Comparison of ENCODE assay signal across 10 cellular contexts in the genomic region with DNA sequence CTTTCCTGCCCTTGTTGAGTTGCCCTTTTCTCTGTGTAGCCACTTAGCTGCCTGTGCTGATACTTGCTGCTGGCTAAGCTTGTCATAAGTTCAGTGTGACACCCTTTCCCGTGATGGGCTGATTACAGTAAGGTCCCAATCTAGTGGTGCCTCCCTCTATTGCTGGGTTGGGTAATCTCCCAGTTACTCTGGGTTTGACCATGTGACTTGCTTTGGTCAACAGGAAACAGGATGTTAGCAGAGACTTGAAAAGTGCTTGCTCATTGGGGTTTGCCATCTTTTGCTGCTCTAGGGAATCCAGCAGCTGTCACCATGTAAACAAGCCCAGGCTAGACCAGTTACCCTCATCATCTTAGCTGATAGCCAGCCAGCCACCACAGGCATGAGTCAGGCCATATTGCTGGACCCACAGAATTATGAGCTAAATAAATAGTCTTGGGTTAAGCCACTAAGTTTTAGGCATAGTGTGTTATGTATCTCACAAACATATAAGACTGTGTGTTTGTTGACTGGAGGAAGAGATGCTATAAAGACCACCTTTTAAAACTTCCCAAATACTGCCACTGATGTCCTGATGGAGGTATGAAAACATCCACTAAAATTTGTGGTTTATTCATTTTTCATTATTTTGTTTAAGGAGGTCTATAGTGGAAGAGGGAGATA. TPM values are rescaled to one million over a fixed set of nuclear protein-coding genes. Genes with fewer than 3 reads are reported as not detected.
A peak's percentile ranks its signal among the peaks of the same experiment; 100 is the strongest.
DNase-seq lines count a peak whose midpoint lies in the region; ATAC-seq, FAIRE-seq and TF ChIP-seq lines count a peak whose summit lies in the region.
"Had no signal": no experiment of that assay in that cellular context is flagged by ENCODE, and none has a peak within 500 bp of the region (broad histone marks: within the 10 kb centered on the region; RNA-seq: fewer than 3 reads in every experiment).

No MANE protein-coding gene starts in this region.

- peaks cover 11% of the 10 kb centered on the region for H3K27me3 Mint-ChIP-seq in activated CD8-positive, alpha-beta T cell treated with anti-CD3 and anti-CD28 coated beads for 36 hours

- H3K9me3 ChIP-seq in HepG2 (ENCODE audit: low read length) (no peaks in the 10 kb centered on the region; the same call in 1 of the 2 replicates), tibial nerve (peaks cover 0 to 28% (median 0%) of the 10 kb centered on the region in 4 donors)

- TF ChIP-seq CTCF in activated CD8-positive, alpha-beta T cell treated with anti-CD3 and anti-CD28 coated beads for 36 hours (IDR thresholded peaks at IDR 0.05): no peak
- TF ChIP-seq CTCF in HepG2 (CRISPR knock-in tag; IDR thresholded peaks at IDR 0.05) (no peak), tibial nerve (IDR thresholded peaks at IDR 0.05) (no peak)

- peaks cover 11% of the 10 kb centered on the region for H3K9me3 Mint-ChIP-seq in activated CD8-positive, alpha-beta T cell treated with anti-CD3 and anti-CD28 coated beads for 36 hours

- intact Hi-C loops in activated CD8-positive, alpha-beta T cell treated with anti-CD3 and anti-CD28 coated beads for 36 hours (cut with micrococcal nuclease): no loop called here
- intact Hi-C loops in HepG2 (cut with micrococcal nuclease; ENCODE audit: unreplicated experiment): no loop called here

- no peak overlapping the region for H2AFZ ChIP-seq in HepG2 (ENCODE audit: low read length)

- H3K27me3 ChIP-seq in HepG2 (ENCODE audit: control insufficient read depth in 1 of 2, insufficient read depth in 2 of 2, low read length in 2 of 2): peaks cover 0 to 15% of the 10 kb centered on the region in 2 experiments; a peak in 3 of 5 replicates
- peaks cover 0 to 23% of the 10 kb centered on the region in 2 donors for H3K27me3 ChIP-seq in tibial nerve

- H3K4me3 Mint-ChIP-seq in activated CD8-positive, alpha-beta T cell treated with anti-CD3 and anti-CD28 coated beads for 36 hours: no peak overlapping the region

- H4K20me1 ChIP-seq in HepG2 (ENCODE audit: insufficient read depth, low read length): no peaks in the 10 kb centered on the region

- in situ Hi-C loops in HepG2 (cut with HindIII; ENCODE audit: extremely low pct_ligation_motif_present, low pct_unique_long_range_greater_than_20kb): no loop called here

- BruUV-seq in HepG2 (replicated peaks; lab: Mats Ljungman, UMichigan): no TSS peak

- H3K4me1 Mint-ChIP-seq in activated CD8-positive, alpha-beta T cell treated with anti-CD3 and anti-CD28 coated beads for 36 hours (ENCODE audit: low read depth): peaks cover 10% of the 10 kb centered on the region

- no peak for TF ChIP-seq POLR2A in HepG2 (IDR thresholded peaks at IDR 0.05; ENCODE audit: insufficient read depth in 1 of 2, low read depth in 2 of 2, low read length in 2 of 2)
- no peak for TF ChIP-seq POLR2A in tibial nerve (IDR thresholded peaks at IDR 0.05)

- FAIRE-seq in HepG2 (lab: Jason Lieb, UNC): no peak

- POLR2A ChIA-PET in activated CD8-positive, alpha-beta T cell treated with anti-CD3 and anti-CD28 coated beads for 36 hours (lab: Charles Lee): interaction anchor here (0.6 to 1.3 kb wide), 2 partner anchors 9 to 34 kb away, joined by 3 read pairs; no protein-coding TSS in a partner anchor
- POLR2A ChIA-PET in HepG2 (lab: Yijun Ruan, JAX): no interaction called here

- H3K79me2 ChIP-seq in HepG2 (ENCODE audit: insufficient read depth, low read length): no peaks in the 10 kb centered on the region

- peak in 1 of 2 experiments; percentile 27; a peak in 1 of 4 replicates for TF ChIP-seq EP300 in HepG2 (IDR thresholded peaks at IDR 0.05; ENCODE audit: low read depth in 2 of 2, low read length in 2 of 2)
- no peak; the same call in 1 of the 2 replicates for TF ChIP-seq EP300 in HepG2 (CRISPR knock-in tag; IDR thresholded peaks at IDR 0.05; ENCODE audit: borderline replicate concordance)
- TF ChIP-seq EP300 in tibial nerve (IDR thresholded peaks at IDR 0.05): no peak

- DNase-seq in AML-193 (lab: John Stamatoyannopoulos, UW): peak; percentile 97
- DNase-seq in M059J (ENCODE audit: low read depth): peak; percentile 93
- DNase-seq in activated CD8-positive, alpha-beta T cell treated with anti-CD3 and anti-CD28 coated beads for 36 hours: peak; percentile 51
- DNase-seq in HepG2 (ENCODE audit: low spot score): peak; percentile 56
- no peak for DNase-seq in NCI-H1092 treated with DMSO at 0.1 percent for 48 hours (lab: John Stamatoyannopoulos, UW)
- DNase-seq in tibial nerve (ENCODE audit: low spot score in 2 of 2): no peak

- H3K4me3 ChIP-seq in HepG2 (replicated peaks in 1 of 3; ENCODE audit: insufficient read depth in 1 of 3, low read depth in 2 of 3, low read length in 3 of 3): no peak overlapping the region
- no peak overlapping the region for H3K4me3 ChIP-seq in tibial nerve

- H3K27ac ChIP-seq in HepG2 (ENCODE audit: extremely low read length, insufficient read depth, low read length): no peak overlapping the region
- no peak overlapping the region for H3K27ac ChIP-seq in tibial nerve

- no peak overlapping the region for H3K9ac ChIP-seq in HepG2 (ENCODE audit: insufficient read depth, low read depth, low read length)

- CTCF ChIA-PET in activated CD8-positive, alpha-beta T cell treated with anti-CD3 and anti-CD28 coated beads for 36 hours (lab: Charles Lee): interaction anchor here (0.9 to 1.6 kb wide), 4 partner anchors 10 to 168 kb away, joined by 3 to 5 read pairs (median 4); no protein-coding TSS in a partner anchor
- CTCF ChIA-PET in HepG2 (lab: Yijun Ruan, JAX; ENCODE audit: low intra/inter-chr PET ratio, low total read pairs): no interaction called here

- peak overlapping the region; percentile 17 for H3K27ac Mint-ChIP-seq in activated CD8-positive, alpha-beta T cell treated with anti-CD3 and anti-CD28 coated beads for 36 hours

- H3K36me3 Mint-ChIP-seq in activated CD8-positive, alpha-beta T cell treated with anti-CD3 and anti-CD28 coated beads for 36 hours (ENCODE audit: low read depth): peaks cover 3% of the 10 kb centered on the region

- H3K36me3 ChIP-seq in HepG2 (replicated peaks in 1 of 2; ENCODE audit: control insufficient read depth in 1 of 2, insufficient read depth in 2 of 2, low read length in 2 of 2): no peaks in the 10 kb centered on the region
- H3K36me3 ChIP-seq in tibial nerve: no peaks in the 10 kb centered on the region

- ATAC-seq in GM18907 (IDR thresholded peaks at IDR 0.05; ENCODE audit: unreplicated experiment) (peak; percentile 87), HepG2 (peak; percentile 33), HG03175 (IDR thresholded peaks at IDR 0.05; ENCODE audit: unreplicated experiment) (no peak)
- ATAC-seq in activated CD8-positive, alpha-beta T cell treated with anti-CD3 and anti-CD28 coated beads for 36 hours: peak; percentile 94

- H3K4me1 ChIP-seq in HepG2 (ENCODE audit: insufficient read depth, low read length) (peaks cover 7% of the 10 kb centered on the region; the same call in 1 of the 2 replicates), tibial nerve (no peaks in the 10 kb centered on the region)

- no peak overlapping the region; the same call in 1 of the 2 replicates for H3K4me2 ChIP-seq in HepG2 (ENCODE audit: low read depth, low read length)

- TF ChIP-seq RAD21 in HepG2 (CRISPR knock-in tag; IDR thresholded peaks at IDR 0.05): no peak

- 8% methylated on average over 1 of the region's 1 CpG for WGBS in HepG2 (ENCODE audit: low lambda C conversion rate)
- WGBS in tibial nerve, 2 donors: 44 to 67% methylated on average over 1 of the region's 1 CpG

TF ChIP-seq in HepG2, 621 proteins besides CTCF, POLR2A, EP300 and RAD21 (continues in another document):
- peak; percentile 56; the same call in 1 of the 2 replicates for TF ChIP-seq GABPB1 (CRISPR knock-in tag; IDR thresholded peaks at IDR 0.05)
- TF ChIP-seq, protein P1, sequence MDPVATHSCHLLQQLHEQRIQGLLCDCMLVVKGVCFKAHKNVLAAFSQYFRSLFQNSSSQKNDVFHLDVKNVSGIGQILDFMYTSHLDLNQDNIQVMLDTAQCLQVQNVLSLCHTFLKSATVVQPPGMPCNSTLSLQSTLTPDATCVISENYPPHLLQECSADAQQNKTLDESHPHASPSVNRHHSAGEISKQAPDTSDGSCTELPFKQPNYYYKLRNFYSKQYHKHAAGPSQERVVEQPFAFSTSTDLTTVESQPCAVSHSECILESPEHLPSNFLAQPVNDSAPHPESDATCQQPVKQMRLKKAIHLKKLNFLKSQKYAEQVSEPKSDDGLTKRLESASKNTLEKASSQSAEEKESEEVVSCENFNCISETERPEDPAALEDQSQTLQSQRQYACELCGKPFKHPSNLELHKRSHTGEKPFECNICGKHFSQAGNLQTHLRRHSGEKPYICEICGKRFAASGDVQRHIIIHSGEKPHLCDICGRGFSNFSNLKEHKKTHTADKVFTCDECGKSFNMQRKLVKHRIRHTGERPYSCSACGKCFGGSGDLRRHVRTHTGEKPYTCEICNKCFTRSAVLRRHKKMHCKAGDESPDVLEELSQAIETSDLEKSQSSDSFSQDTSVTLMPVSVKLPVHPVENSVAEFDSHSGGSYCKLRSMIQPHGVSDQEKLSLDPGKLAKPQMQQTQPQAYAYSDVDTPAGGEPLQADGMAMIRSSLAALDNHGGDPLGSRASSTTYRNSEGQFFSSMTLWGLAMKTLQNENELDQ (CRISPR knock-in tag; IDR thresholded peaks at IDR 0.05; ENCODE audit: borderline replicate concordance): no peak
- no peak for TF ChIP-seq ZNF484 (CRISPR knock-in tag; IDR thresholded peaks at IDR 0.05; ENCODE audit: borderline replicate concordance, low read depth)

RNA-seq across cellular contexts. Expression of gene LEP, which starts 4.0 kb away (rescaled TPM):
- total RNA-seq in M059J (2014; rRNA removed; shearing (Covaris generic)): not detected in 2 replicates
- total RNA-seq in activated CD8-positive, alpha-beta T cell treated with anti-CD3 and anti-CD28 coated beads for 36 hours: not detected
- total RNA-seq in HepG2 (2016; rRNA removed; fragmentation: Illumina TruSeq; extraction: Trizol): not detected in 2 replicates
- not detected in 2 replicates for total RNA-seq in HepG2 (2016; cell fraction: cytosol; rRNA removed; fragmentation: Illumina TruSeq; extraction: Trizol; ENCODE audit: low read depth)
- total RNA-seq in HepG2 (2016; cell fraction: insoluble cytoplasmic fraction; rRNA removed; fragmentation: Illumina TruSeq; extraction: Trizol): not detected in 2 replicates
- not detected in 2 replicates for total RNA-seq in HepG2 (2016; cell fraction: membrane; rRNA removed; fragmentation: Illumina TruSeq; extraction: Trizol)
- total RNA-seq in HepG2 (2016; cell fraction: nucleus; rRNA removed; fragmentation: Illumina TruSeq; extraction: Trizol): not detected in 2 replicates
- 0.04 and 0.05 TPM in 2 replicates for polyA plus RNA-seq in HepG2 (2011; rRNA removed)
- polyA plus RNA-seq in HepG2 (2011; cell fraction: cytosol; rRNA removed): 0.01 and 0.03 TPM in 2 replicates
- not detected in 2 replicates for polyA plus RNA-seq in HepG2 (2011; cell fraction: nucleus; rRNA removed)
- polyA plus RNA-seq in HepG2 (2012): 0.09 and 0.12 TPM in 2 replicates
- polyA plus RNA-seq in HepG2 (2016; cell fraction: cytosol; fragmentation: Illumina TruSeq; extraction: Trizol; ENCODE audit: low read depth): not detected in 2 replicates
- not detected in 2 replicates for polyA plus RNA-seq in HepG2 (2016; cell fraction: insoluble cytoplasmic fraction; fragmentation: Illumina TruSeq; extraction: Trizol; ENCODE audit: low read depth)
- polyA plus RNA-seq in HepG2 (2016; cell fraction: membrane; fragmentation: Illumina TruSeq; extraction: Trizol; ENCODE audit: low read depth): not detected in 2 replicates
- not detected in 2 replicates for polyA plus RNA-seq in HepG2 (2016; cell fraction: nucleus; fragmentation: Illumina TruSeq; extraction: Trizol; ENCODE audit: insufficient read depth, low read depth)
- not detected in 2 replicates for polyA minus RNA-seq in HepG2 (2011; rRNA and poly(A)+ RNA removed; ENCODE audit: low replicate concordance)
- polyA minus RNA-seq in HepG2 (2011; cell fraction: cytosol; rRNA and poly(A)+ RNA removed): not detected in 2 replicates
- polyA minus RNA-seq in HepG2 (2011; cell fraction: nucleus; rRNA and poly(A)+ RNA removed): not detected in 2 replicates
- 10 to 100 TPM; 15.9 to 70.7 (median 40.5) TPM for total RNA-seq in tibial nerve
- total RNA-seq: glomerular endothelial cell, temporal lobe had no signal

Comparison
In these comparisons a context has a peak if more than half of its experiments do, and no peak if none do; other contexts are left out.
1. DNase-seq: peak in AML-193 (2 of 2), M059J (single experiment), activated CD8-positive, alpha-beta T cell treated with anti-CD3 and anti-CD28 coated beads for 36 hours (single experiment) and HepG2 (single experiment); none in NCI-H1092 treated with DMSO at 0.1 percent for 48 hours (single experiment) and tibial nerve (0 of 2).
2. RNA of gene LEP, which starts 4.0 kb away (total RNA-seq): 15.9 to 70.7 TPM in tibial nerve; not detected in M059J, not detected in activated CD8-positive, alpha-beta T cell treated with anti-CD3 and anti-CD28 coated beads for 36 hours and not detected in HepG2; every median in the first group is over 10 times any median in the second.